ENCODE assay signal across 12 cellular contexts in genomic region chr11:128470081-128470480, GRCh38.
DNase-seq lines count a peak whose midpoint lies in the region; ATAC-seq and TF ChIP-seq lines count a peak whose summit lies in the region.
"Had no signal": no experiment of that assay in that cellular context is flagged by ENCODE, and none has a peak within 500 bp of the region (broad histone marks: within the 10 kb centered on the region; RNA-seq: fewer than 3 reads in every experiment).

No MANE protein-coding gene starts in this region.

- no peak overlapping the region for H4K91ac ChIP-seq in mesenchymal stem cell (ENCODE audit: low read length)

- ATAC-seq in activated CD8-positive, alpha-beta memory T cell treated with anti-CD3 and anti-CD28 coated beads, Interleukin-2, amount 10 ng/mL, durations not matched to agents 7 days and 5 days = peak; percentile 3
- peak; percentile 47 for ATAC-seq in central memory CD8-positive, alpha-beta T cell (replicated peaks; ENCODE audit: extremely low read depth, poor library complexity, severe bottlenecking)
- peak; percentile 15 for ATAC-seq in stimulated activated naive CD8-positive, alpha-beta T cell treated with anti-CD3 and anti-CD28 coated beads, Interleukin-15, Interleukin-2, amounts not matched to agents 100 U/mL and 50 U/mL, for 24 hours

- H3K4me3 ChIP-seq in suprapubic skin (no peak overlapping the region), mesenchymal stem cell (ENCODE audit: insufficient read depth in 1 of 2, low read depth in 1 of 2, low read length in 2 of 2) (no peak overlapping the region)

- no peak overlapping the region for H3K4me2 ChIP-seq in mesenchymal stem cell (ENCODE audit: low read length, poor library complexity, severe bottlenecking)

- H2AFZ ChIP-seq in mesenchymal stem cell (ENCODE audit: low read depth, low read length) = no peak overlapping the region

- no peak overlapping the region for H2BK120ac ChIP-seq in mesenchymal stem cell (ENCODE audit: low read depth, low read length)

- no peak for TF ChIP-seq CTCF in suprapubic skin (IDR thresholded peaks at IDR 0.05)

- no peak overlapping the region for H2BK12ac ChIP-seq in mesenchymal stem cell (ENCODE audit: low read length in 2 of 2)

- H2AK5ac ChIP-seq in mesenchymal stem cell (ENCODE audit: low read length, severe bottlenecking) = no peak overlapping the region

- H3K27me3 ChIP-seq in suprapubic skin = no peaks in the 10 kb centered on the region
- no peaks in the 10 kb centered on the region for H3K27me3 ChIP-seq in mesenchymal stem cell (ENCODE audit: control insufficient read depth in 1 of 2, insufficient read depth in 1 of 2, low read length in 2 of 2)

- DNase-seq in activated CD8-positive, alpha-beta memory T cell treated with anti-CD3 and anti-CD28 coated beads, Interleukin-2, amount 10 ng/mL, durations not matched to agents 7 days and 5 days = no peak
- DNase-seq in activated CD8-positive, alpha-beta memory T cell treated with anti-CD3 and anti-CD28 coated beads for 24 hours = no peak
- DNase-seq in T-helper 2 cell treated with Interferon-gamma antibody and Interleukin-4, amounts not matched to agents 5 μg/mL and 100 μg/mL, for 36 hours (ENCODE audit: low spot score) = no peak
- DNase-seq in central memory CD8-positive, alpha-beta T cell (ENCODE audit: low spot score in 2 of 2) = peak in 1 of 2 donors; percentile 55
- DNase-seq in stimulated activated naive CD8-positive, alpha-beta T cell treated with anti-CD3 and anti-CD28 coated beads, Interleukin-15, Interleukin-2, amounts not matched to agents 100 U/mL and 50 U/mL, for 24 hours = no peak
- DNase-seq in mesenteric fat pad (ENCODE audit: low spot score) = no peak
- DNase-seq in suprapubic skin (ENCODE audit: low spot score in 2 of 2) = no peak
- DNase-seq in mesenchymal stem cell = no peak
- DNase-seq: NCI-H1930, SK-N-SH had no signal

- peaks cover 6% of the 10 kb centered on the region for H3K36me3 ChIP-seq in suprapubic skin
- H3K36me3 ChIP-seq in mesenchymal stem cell (ENCODE audit: control insufficient read depth in 1 of 2, insufficient read depth in 2 of 2, low read depth in 1 of 2, low read length in 2 of 2) = peaks cover 31 to 73% of the 10 kb centered on the region in 2 experiments

- H3K14ac ChIP-seq in mesenchymal stem cell (ENCODE audit: low read length in 2 of 2) = no peak overlapping the region

- CTCF ChIA-PET in activated CD8-positive, alpha-beta memory T cell treated with anti-CD3 and anti-CD28 coated beads, Interleukin-2, amount 10 ng/mL, durations not matched to agents 7 days and 5 days (lab: Charles Lee) = interaction anchor here (1.0 to 3.2 kb wide), 4 partner anchors 11 to 160 kb away, joined by 3 to 25 read pairs (median 6); no protein-coding TSS in a partner anchor

- H3K79me1 ChIP-seq in mesenchymal stem cell (replicated peaks; ENCODE audit: low read length, poor library complexity, severe bottlenecking) = peaks cover 22% of the 10 kb centered on the region

- H3K36me3 Mint-ChIP-seq in activated CD8-positive, alpha-beta memory T cell treated with anti-CD3 and anti-CD28 coated beads, Interleukin-2, amount 10 ng/mL, durations not matched to agents 7 days and 5 days = peaks cover 92% of the 10 kb centered on the region
- H3K36me3 Mint-ChIP-seq in T-helper 2 cell treated with Interferon-gamma antibody and Interleukin-4, amounts not matched to agents 5 μg/mL and 100 μg/mL, for 36 hours (ENCODE audit: low read depth) = peaks cover 96% of the 10 kb centered on the region
- peaks cover 96% of the 10 kb centered on the region for H3K36me3 Mint-ChIP-seq in central memory CD8-positive, alpha-beta T cell (ENCODE audit: insufficient read depth)
- H3K36me3 Mint-ChIP-seq: brain had no signal

- H3K9me3 ChIP-seq in suprapubic skin = no peaks in the 10 kb centered on the region
- no peaks in the 10 kb centered on the region for H3K9me3 ChIP-seq in mesenchymal stem cell (ENCODE audit: control insufficient read depth, low read length)
- H3K9me3 ChIP-seq: SK-N-SH had no signal

- H3K18ac ChIP-seq in mesenchymal stem cell (ENCODE audit: low read depth in 1 of 2, low read length in 2 of 2) = no peak overlapping the region

- TF ChIP-seq POLR2A in suprapubic skin (IDR thresholded peaks at IDR 0.05) = no peak

- no peak overlapping the region for H3K27ac ChIP-seq in suprapubic skin
- no peak overlapping the region for H3K27ac ChIP-seq in mesenchymal stem cell (ENCODE audit: low read length, poor library complexity, severe bottlenecking)

- peak overlapping the region; percentile 56 for H3K4me3 Mint-ChIP-seq in activated CD8-positive, alpha-beta memory T cell treated with anti-CD3 and anti-CD28 coated beads, Interleukin-2, amount 10 ng/mL, durations not matched to agents 7 days and 5 days
- H3K4me3 Mint-ChIP-seq in T-helper 2 cell treated with Interferon-gamma antibody and Interleukin-4, amounts not matched to agents 5 μg/mL and 100 μg/mL, for 36 hours = peak overlapping the region; percentile 72
- H3K4me3 Mint-ChIP-seq in central memory CD8-positive, alpha-beta T cell = peak overlapping the region; percentile 79
- H3K4me3 Mint-ChIP-seq: brain, type B pancreatic cell had no signal

- no peak overlapping the region for H2BK5ac ChIP-seq in mesenchymal stem cell (ENCODE audit: low read depth, low read length, poor library complexity, severe bottlenecking)

- H3K4ac ChIP-seq in mesenchymal stem cell (ENCODE audit: low read depth in 1 of 2, low read length in 2 of 2) = no peak overlapping the region

- H2BK15ac ChIP-seq in mesenchymal stem cell (ENCODE audit: low read depth, poor library complexity, severe bottlenecking) = no peak overlapping the region

- H4K8ac ChIP-seq in mesenchymal stem cell (ENCODE audit: low read length) = no peak overlapping the region

- peak overlapping the region; percentile 82 for H3K27ac Mint-ChIP-seq in activated CD8-positive, alpha-beta memory T cell treated with anti-CD3 and anti-CD28 coated beads, Interleukin-2, amount 10 ng/mL, durations not matched to agents 7 days and 5 days
- H3K27ac Mint-ChIP-seq in T-helper 2 cell treated with Interferon-gamma antibody and Interleukin-4, amounts not matched to agents 5 μg/mL and 100 μg/mL, for 36 hours = peak overlapping the region; percentile 91
- H3K27ac Mint-ChIP-seq in central memory CD8-positive, alpha-beta T cell (ENCODE audit: low read depth) = peak overlapping the region; percentile 99
- H3K27ac Mint-ChIP-seq: brain, type B pancreatic cell had no signal

- H3K4me1 Mint-ChIP-seq in activated CD8-positive, alpha-beta memory T cell treated with anti-CD3 and anti-CD28 coated beads, Interleukin-2, amount 10 ng/mL, durations not matched to agents 7 days and 5 days = peaks cover 95% of the 10 kb centered on the region
- H3K4me1 Mint-ChIP-seq in T-helper 2 cell treated with Interferon-gamma antibody and Interleukin-4, amounts not matched to agents 5 μg/mL and 100 μg/mL, for 36 hours (ENCODE audit: low read depth) = peaks cover 97% of the 10 kb centered on the region
- H3K4me1 Mint-ChIP-seq in central memory CD8-positive, alpha-beta T cell = peaks cover 97% of the 10 kb centered on the region

- peaks cover 50% of the 10 kb centered on the region for H3K4me1 ChIP-seq in suprapubic skin
- peaks cover 32% of the 10 kb centered on the region for H3K4me1 ChIP-seq in mesenchymal stem cell (ENCODE audit: control insufficient read depth, insufficient read depth, low read depth, low read length)

- WGBS in suprapubic skin = 66% methylated on average over 5 of the region's 5 CpGs
- WGBS in mesenchymal stem cell = 98% methylated on average over 3 of the region's 5 CpGs

- no peak for TF ChIP-seq EP300 in suprapubic skin (IDR thresholded peaks at IDR 0.05)

- no peaks in the 10 kb centered on the region for H3K27me3 Mint-ChIP-seq in activated CD8-positive, alpha-beta memory T cell treated with anti-CD3 and anti-CD28 coated beads, Interleukin-2, amount 10 ng/mL, durations not matched to agents 7 days and 5 days
- no peaks in the 10 kb centered on the region for H3K27me3 Mint-ChIP-seq in T-helper 2 cell treated with Interferon-gamma antibody and Interleukin-4, amounts not matched to agents 5 μg/mL and 100 μg/mL, for 36 hours (ENCODE audit: low read depth)
- H3K27me3 Mint-ChIP-seq in central memory CD8-positive, alpha-beta T cell = no peaks in the 10 kb centered on the region
- H3K27me3 Mint-ChIP-seq: type B pancreatic cell had no signal

- H3K9me3 Mint-ChIP-seq in activated CD8-positive, alpha-beta memory T cell treated with anti-CD3 and anti-CD28 coated beads, Interleukin-2, amount 10 ng/mL, durations not matched to agents 7 days and 5 days (ENCODE audit: low read depth) = no peaks in the 10 kb centered on the region
- no peaks in the 10 kb centered on the region for H3K9me3 Mint-ChIP-seq in T-helper 2 cell treated with Interferon-gamma antibody and Interleukin-4, amounts not matched to agents 5 μg/mL and 100 μg/mL, for 36 hours
- H3K9me3 Mint-ChIP-seq in central memory CD8-positive, alpha-beta T cell = no peaks in the 10 kb centered on the region
- H3K9me3 Mint-ChIP-seq: brain had no signal

- no peak overlapping the region for H3K9ac ChIP-seq in mesenchymal stem cell (ENCODE audit: low read length)

- H3K23ac ChIP-seq in mesenchymal stem cell (ENCODE audit: low read length in 2 of 2) = no peak overlapping the region
